Comparison of ENCODE assay signal across 7 cellular contexts in genomic region chr14:102240481-102240880, GRCh38.
DNase-seq lines count a peak whose midpoint lies in the region; ATAC-seq and TF ChIP-seq lines count a peak whose summit lies in the region.
"Not testable (repeated sequence)": the region's sequence is repeated elsewhere in the genome, so short reads cannot be mapped to it uniquely, and the experiment has no call there.

No MANE protein-coding gene starts in this region.

- H3K9me2 ChIP-seq in SK-N-SH: not testable (repeated sequence)

- not testable (repeated sequence) for H3K27ac ChIP-seq in SK-N-SH (ENCODE audit: low read depth in 2 of 2, low read length in 1 of 2); brain microvascular endothelial cell

- TF ChIP-seq EP300 in SK-N-SH (IDR thresholded peaks at IDR 0.05; ENCODE audit: borderline replicate concordance in 1 of 2, low read depth in 1 of 2, low read length in 1 of 2): not testable (repeated sequence)

- H3K36me3 Mint-ChIP-seq in natural killer cell treated with Interleukin-12 subunit alpha and Interleukin-12 subunit beta and Interleukin-15 and Interleukin-18, amount 100 ng/mL, for 72 hours: not testable (repeated sequence)

- not testable (repeated sequence) for TF ChIP-seq RAD21 in SK-N-SH (IDR thresholded peaks at IDR 0.05; ENCODE audit: low read length)

- not testable (repeated sequence) for H3K4me1 Mint-ChIP-seq in natural killer cell treated with Interleukin-12 subunit alpha and Interleukin-12 subunit beta and Interleukin-15 and Interleukin-18, amount 100 ng/mL, for 72 hours (ENCODE audit: low read depth in 2 of 2)

- not testable (repeated sequence) for H3K27me3 Mint-ChIP-seq in natural killer cell treated with Interleukin-12 subunit alpha and Interleukin-12 subunit beta and Interleukin-15 and Interleukin-18, amount 100 ng/mL, for 72 hours

- not testable (repeated sequence) for H3K9me3 ChIP-seq in SK-N-SH; skeletal muscle satellite cell (replicated peaks; ENCODE audit: low read length)

- not testable (repeated sequence) for H3K36me3 ChIP-seq in SK-N-SH (replicated peaks in 1 of 2; ENCODE audit: control insufficient read depth in 1 of 2, insufficient read depth in 2 of 2, low read length in 1 of 2); brain microvascular endothelial cell (replicated peaks); skeletal muscle satellite cell (ENCODE audit: insufficient read depth, low read length)

- H2AFZ ChIP-seq in SK-N-SH (ENCODE audit: low read depth): not testable (repeated sequence)

- H3K4me3 ChIP-seq in SK-N-SH (ENCODE audit: low read depth in 2 of 2, low read length in 1 of 2): peak overlapping the region in 1 of 2 experiments; percentile 42; a peak in 1 of 4 replicates
- H3K4me3 ChIP-seq in brain microvascular endothelial cell (ENCODE audit: low read depth, low read length): not testable (repeated sequence)
- peak overlapping the region; percentile 29 for H3K4me3 ChIP-seq in skeletal muscle satellite cell (ENCODE audit: low read length)

- H3K27ac Mint-ChIP-seq in natural killer cell treated with Interleukin-12 subunit alpha and Interleukin-12 subunit beta and Interleukin-15 and Interleukin-18, amount 100 ng/mL, for 72 hours: not testable (repeated sequence)

- DNase-seq in ACHN: peak; percentile 45
- DNase-seq in ELR (ENCODE audit: low read depth): peak; percentile 70
- DNase-seq in LHCN-M2 (ENCODE audit: low read depth): peak; percentile 58
- DNase-seq in SK-N-SH: not testable (repeated sequence)
- peak; percentile 55 for DNase-seq in brain microvascular endothelial cell
- DNase-seq in natural killer cell treated with Interleukin-12 subunit alpha and Interleukin-12 subunit beta and Interleukin-15 and Interleukin-18, amount 100 ng/mL, for 72 hours (ENCODE audit: low spot score): peak; percentile 5

- in situ Hi-C loops in ACHN (cut with HindIII; ENCODE audit: low pct_ligation_motif_present, low pct_unique_long_range_greater_than_20kb, low sequenced_read_pairs); brain microvascular endothelial cell (cut with HindIII; ENCODE audit: low pct_ligation_motif_present, low sequenced_read_pairs): not testable (repeated sequence)

- CTCF ChIA-PET in SK-N-SH (lab: Yijun Ruan, JAX): not testable (repeated sequence)

- H3K9me3 Mint-ChIP-seq in natural killer cell treated with Interleukin-12 subunit alpha and Interleukin-12 subunit beta and Interleukin-15 and Interleukin-18, amount 100 ng/mL, for 72 hours: not testable (repeated sequence)

- not testable (repeated sequence) for H3K27me3 ChIP-seq in SK-N-SH (ENCODE audit: insufficient read depth); brain microvascular endothelial cell (replicated peaks); skeletal muscle satellite cell (ENCODE audit: control insufficient read depth, insufficient read depth, low read length)

- not testable (repeated sequence) for H3K79me2 ChIP-seq in SK-N-SH (ENCODE audit: insufficient read depth)

- POLR2A ChIA-PET in SK-N-SH (lab: Yijun Ruan, JAX): not testable (repeated sequence)

- not testable (repeated sequence) for H3K9ac ChIP-seq in SK-N-SH
- H3K9ac ChIP-seq in skeletal muscle satellite cell (ENCODE audit: low read depth, low read length): peak overlapping the region; percentile 66

- not testable (repeated sequence) for TF ChIP-seq CTCF in SK-N-SH (IDR thresholded peaks at IDR 0.05); brain microvascular endothelial cell (IDR thresholded peaks at IDR 0.05; ENCODE audit: low read depth, low read length, missing control alignments)

- H4K20me1 ChIP-seq in SK-N-SH (ENCODE audit: insufficient read depth): not testable (repeated sequence)

- not testable (repeated sequence) for H3K4me3 Mint-ChIP-seq in natural killer cell treated with Interleukin-12 subunit alpha and Interleukin-12 subunit beta and Interleukin-15 and Interleukin-18, amount 100 ng/mL, for 72 hours

- not testable (repeated sequence) for H3K4me1 ChIP-seq in SK-N-SH (ENCODE audit: control insufficient read depth in 1 of 2, insufficient read depth in 2 of 2, low read depth in 1 of 2, low read length in 1 of 2)
- H3K4me1 ChIP-seq in skeletal muscle satellite cell (ENCODE audit: control insufficient read depth, insufficient read depth, low read length): peaks cover 19% of the 10 kb centered on the region

- H3F3A ChIP-seq in SK-N-SH (replicated peaks; ENCODE audit: insufficient read depth): not testable (repeated sequence)

- ATAC-seq in natural killer cell treated with Interleukin-12 subunit alpha and Interleukin-12 subunit beta and Interleukin-15 and Interleukin-18, amount 100 ng/mL, for 72 hours: not testable (repeated sequence)

- whole genome bisulfite sequencing in SK-N-SH (ENCODE audit: low lambda C conversion rate): 80% methylated on average over 5 of the region's 5 CpGs

- H3K4me2 ChIP-seq in SK-N-SH: not testable (repeated sequence)
- peak overlapping the region; percentile 32 for H3K4me2 ChIP-seq in skeletal muscle satellite cell (ENCODE audit: low read length)

TF ChIP-seq in SK-N-SH, 30 proteins besides CTCF, POLR2A, EP300 and RAD21:
- 0 out of 2 replicates have a peak, but pooled peaks have one; percentile 19 for TF ChIP-seq FOSL2 (IDR thresholded peaks at IDR 0.05; ENCODE audit: borderline replicate concordance, low read depth)
- TF ChIP-seq JUND (IDR thresholded peaks at IDR 0.05): peak; percentile 14; the same call in 1 of the 2 replicates
